8 cellular contexts compared by ENCODE assay signal in genomic region chr15:66505430-66505811, GRCh38. TPM values are rescaled to one million over a fixed set of nuclear protein-coding genes. Genes with fewer than 3 reads are reported as not detected.
DNase-seq lines count a peak whose midpoint lies in the region; ATAC-seq and TF ChIP-seq lines count a peak whose summit lies in the region.

No MANE protein-coding gene starts in this region.

- no peaks in the 10 kb centered on the region for H3K4me1 ChIP-seq in BE2C
- H3K4me1 ChIP-seq in GM23338 (ENCODE audit: insufficient read depth): peaks cover 26% of the 10 kb centered on the region

- H3K9me3 Mint-ChIP-seq in GM23338: no peaks in the 10 kb centered on the region

- DNase-seq in BE2C (no peak), GM23338 (ENCODE audit: low spot score) (no peak), fibroblast of the aortic adventitia (ENCODE audit: low read depth) (peak; percentile 57), skeletal muscle cell (ENCODE audit: low read depth) (peak; percentile 24)
- no peak for DNase-seq in activated effector memory CD4-positive, alpha-beta T cell treated with anti-CD3 and anti-CD28 coated beads, Interleukin-2, amount 50 U/mL, for 16 hours

- H3K4me3 Mint-ChIP-seq in GM23338: peak overlapping the region; percentile 98

- peak overlapping the region; percentile 11; the same call in 1 of the 2 replicates for H2AFZ ChIP-seq in GM23338

- peaks cover 80% of the 10 kb centered on the region for H3K79me2 ChIP-seq in GM23338 (replicated peaks; ENCODE audit: insufficient read depth)

- H3K27ac Mint-ChIP-seq in GM23338: peak overlapping the region; percentile 99

- H3K36me3 Mint-ChIP-seq in GM23338 (ENCODE audit: low read depth): peaks cover 53% of the 10 kb centered on the region

- H4K20me1 ChIP-seq in GM23338 (replicated peaks; ENCODE audit: insufficient read depth): peaks cover 18% of the 10 kb centered on the region

- no peaks in the 10 kb centered on the region for H3K9me3 ChIP-seq in BE2C

- peaks cover 2% of the 10 kb centered on the region for H3K27me3 Mint-ChIP-seq in GM23338 (ENCODE audit: insufficient read depth, low read depth, poor library complexity)

- H3K36me3 ChIP-seq in BE2C (peaks cover 47% of the 10 kb centered on the region), GM23338 (ENCODE audit: insufficient read depth) (peaks cover 49% of the 10 kb centered on the region)

- H3K27me3 ChIP-seq in BE2C (no peaks in the 10 kb centered on the region), GM23338 (ENCODE audit: insufficient read depth) (no peaks in the 10 kb centered on the region)

- ATAC-seq in GM23338 (peak; percentile 62), SK-N-SH treated with all-trans-retinoic acid at 6 μM for 48 hours (peak; percentile 53; the same call in 2 of the 3 replicates), HG02763 (IDR thresholded peaks at IDR 0.05; ENCODE audit: unreplicated experiment) (no peak), GM18517 (IDR thresholded peaks at IDR 0.05; ENCODE audit: unreplicated experiment) (no peak)

- no peak for TF ChIP-seq CTCF in BE2C (IDR thresholded peaks at IDR 0.05; ENCODE audit: low read depth, low read length)
- no peak for TF ChIP-seq CTCF in GM23338 (conservative IDR thresholded peaks at IDR 0.05; ENCODE audit: low read depth in 2 of 2)
- no peak for TF ChIP-seq CTCF in fibroblast of the aortic adventitia (IDR thresholded peaks at IDR 0.05; ENCODE audit: insufficient read depth, low read length)

- H3K4me3 ChIP-seq in BE2C (ENCODE audit: low read depth, low read length) (peak overlapping the region; percentile 86), GM23338 (peak overlapping the region; percentile 100), fibroblast of the aortic adventitia (ENCODE audit: low read depth, low read length) (peak overlapping the region; percentile 99), skeletal muscle cell (ENCODE audit: low read depth, low read length) (peak overlapping the region; percentile 97)

- H3K9me2 ChIP-seq in GM23338 (ENCODE audit: insufficient read depth): no peaks in the 10 kb centered on the region

- peaks cover 19% of the 10 kb centered on the region; the same call in 2 of the 3 replicates for H3K4me1 Mint-ChIP-seq in GM23338

- H3K4me2 ChIP-seq in GM23338: peak overlapping the region; percentile 100

- H3K27ac ChIP-seq in GM23338 (ENCODE audit: low read depth): peak overlapping the region; percentile 81

- peaks cover 39% of the 10 kb centered on the region for H3F3A ChIP-seq in GM23338 (replicated peaks; ENCODE audit: low read depth)

TF ChIP-seq in GM23338, 12 proteins besides CTCF, POLR2A, EP300 and RAD21 (continues in another document):
- no peak for TF ChIP-seq ETS1 (IDR thresholded peaks at IDR 0.05)
- TF ChIP-seq EZH2phosphoT487 (IDR thresholded peaks at IDR 0.05; ENCODE audit: unreplicated experiment): no peak

TF ChIP-seq in SK-N-SH treated with all-trans-retinoic acid at 6 μM for 48 hours, 23 proteins besides CTCF, POLR2A, EP300 and RAD21:
- TF ChIP-seq ZFP30 (CRISPR knock-in tag; IDR thresholded peaks at IDR 0.05): no peak
- TF ChIP-seq SNAI2 (CRISPR knock-in tag; IDR thresholded peaks at IDR 0.05): no peak
- TF ChIP-seq ESRRG (CRISPR knock-in tag; IDR thresholded peaks at IDR 0.05): no peak
- no peak for TF ChIP-seq TCF4 (CRISPR knock-in tag; IDR thresholded peaks at IDR 0.05; ENCODE audit: borderline replicate concordance)
- no peak for TF ChIP-seq RARB (CRISPR knock-in tag; IDR thresholded peaks at IDR 0.05)
- TF ChIP-seq ZNF8 (CRISPR knock-in tag; IDR thresholded peaks at IDR 0.05): no peak
- no peak for TF ChIP-seq TSHZ2 (CRISPR knock-in tag; IDR thresholded peaks at IDR 0.05)
- TF ChIP-seq ARNTL (CRISPR knock-in tag; IDR thresholded peaks at IDR 0.05; ENCODE audit: borderline replicate concordance, low read depth): no peak
- no peak for TF ChIP-seq OSR1 (CRISPR knock-in tag; IDR thresholded peaks at IDR 0.05)
- TF ChIP-seq GLIS3 (CRISPR knock-in tag; IDR thresholded peaks at IDR 0.05): no peak
- TF ChIP-seq ISL1 (CRISPR knock-in tag; IDR thresholded peaks at IDR 0.05): no peak
- TF ChIP-seq CSDC2 (CRISPR knock-in tag; IDR thresholded peaks at IDR 0.05): no peak
- TF ChIP-seq ZFP3 (CRISPR knock-in tag; IDR thresholded peaks at IDR 0.05): no peak
- TF ChIP-seq ZC3H10 (CRISPR knock-in tag; IDR thresholded peaks at IDR 0.05): no peak
- TF ChIP-seq CREB5 (CRISPR knock-in tag; IDR thresholded peaks at IDR 0.05; ENCODE audit: low read depth): no peak
- TF ChIP-seq CSRNP3 (CRISPR knock-in tag; IDR thresholded peaks at IDR 0.05): no peak

RNA-seq across cellular contexts. Expression of gene ZWILCH, which starts 0.3 kb away (rescaled TPM):
- 3.6 TPM for polyA plus RNA-seq in BE2C (2012; ENCODE audit: insufficient read depth, insufficient read length, low read depth)
- 61.5 and 64.1 TPM in 2 replicates for total RNA-seq in GM23338 (2014; rRNA removed; shearing (Covaris generic))
- 49.5 and 51.0 TPM in 2 replicates for polyA plus RNA-seq in GM23338 (2016; fragmentation: Nextera tagmentation; extraction: Ambion mirVana)
- total RNA-seq in fibroblast of the aortic adventitia (ENCODE audit: low replicate concordance): 7.8 and 36.5 TPM in 2 replicates

RNA-seq across cellular contexts. Expression of gene RPL4, which starts 0.8 kb away (rescaled TPM):
- 2,485 TPM for polyA plus RNA-seq in BE2C (2012; ENCODE audit: insufficient read depth, insufficient read length, low read depth)
- total RNA-seq in GM23338 (2014; rRNA removed; shearing (Covaris generic)): 4,842 and 6,082 TPM in 2 replicates
- polyA plus RNA-seq in GM23338 (2016; fragmentation: Nextera tagmentation; extraction: Ambion mirVana): 2,989 and 3,203 TPM in 2 replicates
- total RNA-seq in fibroblast of the aortic adventitia (ENCODE audit: low replicate concordance): 3,473 and 4,222 TPM in 2 replicates

RNA-seq across cellular contexts. Expression of gene SNAPC5, which starts 7.9 kb away (rescaled TPM):
- polyA plus RNA-seq in BE2C (2012; ENCODE audit: insufficient read depth, insufficient read length, low read depth): 41.6 TPM
- total RNA-seq in GM23338 (2014; rRNA removed; shearing (Covaris generic)): 17.4 and 21.2 TPM in 2 replicates
- 41.1 and 43.2 TPM in 2 replicates for polyA plus RNA-seq in GM23338 (2016; fragmentation: Nextera tagmentation; extraction: Ambion mirVana)
- 7.8 and 23.8 TPM in 2 replicates for total RNA-seq in fibroblast of the aortic adventitia (ENCODE audit: low replicate concordance)

Comparison
In these comparisons a context has a peak if more than half of its experiments do, and no peak if none do; other contexts are left out.
1. DNase-seq: peak in fibroblast of the aortic adventitia (single experiment) and skeletal muscle cell (single experiment); none in BE2C (single experiment), GM23338 (single experiment) and activated effector memory CD4-positive, alpha-beta T cell treated with anti-CD3 and anti-CD28 coated beads, Interleukin-2, amount 50 U/mL, for 16 hours (single experiment).
2. ATAC-seq: peak in GM23338 (single experiment) and SK-N-SH treated with all-trans-retinoic acid at 6 μM for 48 hours (single experiment); none in HG02763 (single experiment) and GM18517 (single experiment).
3. Peak in every context shown above with its lines, with median percentiles within 50 percentile points of each other: H3K4me3 ChIP-seq.